ENCODE assay signal across 1 cellular context in genomic region chr11:13222285-13222684, GRCh38.
TF ChIP-seq lines count a peak whose summit lies in the region.

No MANE protein-coding gene starts in this region.

TF ChIP-seq in IMR-90, 13 proteins besides CTCF, POLR2A, EP300 and RAD21:
- TF ChIP-seq FOS (IDR thresholded peaks at IDR 0.05; ENCODE audit: low read depth, low read length) (0 out of 2 replicates have a peak, but pooled peaks have one; percentile 4), SMC3 (IDR thresholded peaks at IDR 0.05; ENCODE audit: low read depth, low read length) (no peak)
